8 cellular contexts compared by ENCODE assay signal in the genomic region with DNA sequence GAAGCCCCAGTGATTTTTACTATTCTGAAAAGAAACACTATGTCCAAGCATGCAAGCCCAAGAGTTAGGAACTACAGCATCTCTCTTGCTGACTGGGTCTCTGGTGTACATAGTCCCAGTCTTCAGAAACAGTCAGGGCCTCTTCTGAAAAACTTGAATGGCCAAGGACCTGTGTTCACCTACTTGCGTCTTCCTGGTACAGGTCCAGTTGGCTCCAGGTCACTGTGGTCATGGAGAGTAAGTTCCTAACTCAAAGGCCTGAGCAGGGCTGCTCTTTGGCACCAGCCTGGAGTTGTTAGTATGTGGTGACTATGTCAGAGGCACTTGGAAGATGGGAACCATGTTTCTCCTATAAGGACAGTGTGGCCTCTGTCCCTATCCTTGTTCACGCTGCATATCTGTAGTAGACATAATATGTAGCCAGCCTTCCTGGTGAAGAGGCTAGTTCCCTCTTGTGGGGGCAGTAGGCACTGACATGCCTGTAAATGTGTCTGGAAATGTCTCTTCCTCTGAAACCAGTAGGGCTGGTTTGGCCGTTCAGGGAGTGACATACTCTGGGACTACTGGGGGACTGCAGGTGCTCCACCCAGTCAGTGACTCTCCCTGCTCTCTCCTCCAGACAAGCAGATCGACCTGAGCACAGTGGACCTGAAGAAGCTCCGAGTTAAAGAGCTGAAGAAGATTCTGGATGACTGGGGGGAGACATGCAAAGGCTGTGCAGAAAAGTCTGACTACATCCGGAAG. TPM values are rescaled to one million over a fixed set of nuclear protein-coding genes. Genes with fewer than 3 reads are reported as not detected.
DNase-seq lines count a peak whose midpoint lies in the region; ATAC-seq and TF ChIP-seq lines count a peak whose summit lies in the region.

No MANE protein-coding gene starts in this region.

- peaks cover 6% of the 10 kb centered on the region for H3K9me3 Mint-ChIP-seq in endodermal cell

- peaks cover 54% of the 10 kb centered on the region for H3K36me3 ChIP-seq in OCI-LY3 (replicated peaks; ENCODE audit: low read depth, low read length)
- H3K36me3 ChIP-seq in endodermal cell (ENCODE audit: control insufficient read depth, insufficient read depth, low read length), result peaks cover 59% of the 10 kb centered on the region

- H4K20me1 ChIP-seq in OCI-LY3 (ENCODE audit: insufficient read depth, low read length), result peaks cover 28% of the 10 kb centered on the region

- H3K27ac ChIP-seq in OCI-LY3 (ENCODE audit: low read length) (0 out of 2 replicates have a peak overlapping the region, but pooled peaks have one; percentile 7), endodermal cell (ENCODE audit: low read depth, low read length) (no peak overlapping the region), skin epidermis (peak overlapping the region in 16 of 21 experiments; percentile 10 to 96 (median 51))

- no peaks in the 10 kb centered on the region for H3K27me3 Mint-ChIP-seq in endodermal cell (ENCODE audit: insufficient read depth)

- H3K4me1 ChIP-seq in OCI-LY3 (ENCODE audit: low read length) (peaks cover 43% of the 10 kb centered on the region), endodermal cell (ENCODE audit: control insufficient read depth, insufficient read depth, low read length) (peaks cover 16% of the 10 kb centered on the region)

- peak overlapping the region; percentile 99 for H3K4me3 Mint-ChIP-seq in endodermal cell

- H3K27me3 ChIP-seq in OCI-LY3 (ENCODE audit: low read depth, low read length) (no peaks in the 10 kb centered on the region), endodermal cell (ENCODE audit: control insufficient read depth, insufficient read depth, low read length, poor library complexity, severe bottlenecking) (no peaks in the 10 kb centered on the region)

- peaks cover 75% of the 10 kb centered on the region for H3K79me2 ChIP-seq in OCI-LY3 (ENCODE audit: low read length)

- DNase-seq in SHP77 (lab: John Stamatoyannopoulos, UW) (peak; percentile 8 to 16), SHP77 treated with DMSO at 0.1 percent for 48 hours (lab: John Stamatoyannopoulos, UW) (no peak), endodermal cell (peak; percentile 66), NK-92 (lab: John Stamatoyannopoulos, UW; ENCODE audit: unreplicated experiment) (no peak), AG08395 (ENCODE audit: low spot score) (no peak)

- peaks cover 44% of the 10 kb centered on the region for H3K4me1 Mint-ChIP-seq in endodermal cell

- H3K9me3 ChIP-seq in OCI-LY3 (ENCODE audit: insufficient read depth, low read length) (no peaks in the 10 kb centered on the region), endodermal cell (ENCODE audit: control insufficient read depth, low read length) (peaks cover 14% of the 10 kb centered on the region)

- peak overlapping the region; percentile 77 for H3K27ac Mint-ChIP-seq in endodermal cell

- H3K4me3 ChIP-seq in OCI-LY3 (ENCODE audit: low read length), result no peak overlapping the region
- H3K4me3 ChIP-seq in endodermal cell (ENCODE audit: low read length), result peak overlapping the region; percentile 98
- peak overlapping the region in 2 of 7 experiments; percentile 6 to 7 for H3K4me3 ChIP-seq in skin epidermis

- no peak overlapping the region for H3K9ac ChIP-seq in OCI-LY3 (ENCODE audit: low read length)
- no peak overlapping the region for H3K9ac ChIP-seq in endodermal cell (ENCODE audit: extremely low read depth, low read length, poor library complexity, severe bottlenecking)

- WGBS in endodermal cell (ENCODE audit: insufficient coverage in 1 of 2, insufficient read length in 1 of 2), 2 experiments, result 91 to 95% methylated on average over 3 to 6 of the region's 6 CpGs

- 0 out of 2 replicates have a peak overlapping the region, but pooled peaks have one; percentile 7 for H3K4me2 ChIP-seq in OCI-LY3 (ENCODE audit: low read length)

- ATAC-seq in HG03571 (IDR thresholded peaks at IDR 0.05; ENCODE audit: unreplicated experiment), result no peak

- H2AFZ ChIP-seq in OCI-LY3 (ENCODE audit: low read depth, low read length), result no peak overlapping the region

- TF ChIP-seq CTCF in OCI-LY3 (IDR thresholded peaks at IDR 0.05; ENCODE audit: low read depth, low read length), result peak; percentile 32
- peak; percentile 63 for TF ChIP-seq CTCF in endodermal cell (conservative IDR thresholded peaks at IDR 0.05)

- peaks cover 50% of the 10 kb centered on the region for H3K36me3 Mint-ChIP-seq in endodermal cell (ENCODE audit: low read depth)

RNA-seq across cellular contexts. Expression of a gene that starts 2.6 kb away (rescaled TPM):
- total RNA-seq in endodermal cell, result 10 to 100 TPM; 49.5 to 58.2 TPM
- polyA plus RNA-seq in endodermal cell (2013, experiment 1 of 2), result 38.9 TPM
- 34.4 TPM for polyA plus RNA-seq in endodermal cell (2013, experiment 2 of 2)

RNA-seq across cellular contexts. Expression of a gene that starts 3.4 kb away (rescaled TPM):
- 100 to 1,000 TPM; 153 to 225 TPM for total RNA-seq in endodermal cell
- polyA plus RNA-seq in endodermal cell (2013, experiment 1 of 2), result 176 TPM
- 180 TPM for polyA plus RNA-seq in endodermal cell (2013, experiment 2 of 2)

Comparison
In these comparisons a context has a peak if more than half of its experiments do, and no peak if none do; other contexts are left out.
1. DNase-seq: peak in SHP77 (2 of 2) and endodermal cell (single experiment); none in SHP77 treated with DMSO at 0.1 percent for 48 hours (single experiment), NK-92 (single experiment) and AG08395 (single experiment).